12 cellular contexts compared by ENCODE assay signal in genomic region chr22:25749420-25750169, GRCh38. TPM values are rescaled to one million over a fixed set of nuclear protein-coding genes. Genes with fewer than 3 reads are reported as not detected.
DNase-seq lines count a peak whose midpoint lies in the region; ATAC-seq and TF ChIP-seq lines count a peak whose summit lies in the region.
"Had no signal": no experiment of that assay in that cellular context is flagged by ENCODE, and none has a peak within 500 bp of the region (broad histone marks: within the 10 kb centered on the region; RNA-seq: fewer than 3 reads in every experiment).

No MANE protein-coding gene starts in this region.

- POLR2A ChIA-PET in activated naive CD8-positive, alpha-beta T cell treated with anti-CD3 and anti-CD28 coated beads, Interleukin-2, amount 10 ng/mL, durations not matched to agents 7 days and 5 days (lab: Charles Lee) = interaction anchor here (0.9 kb wide), 1 partner anchor 42 kb away, joined by 3 read pairs; no protein-coding TSS in a partner anchor

- peak overlapping the region; percentile 81 for H3K27ac Mint-ChIP-seq in activated naive CD8-positive, alpha-beta T cell treated with anti-CD3 and anti-CD28 coated beads, Interleukin-2, amount 10 ng/mL, durations not matched to agents 7 days and 5 days
- peak overlapping the region; percentile 42 for H3K27ac Mint-ChIP-seq in stimulated activated naive B cell treated with anti-CD40 and anti-IgM and Interleukin-4, amounts not matched to agents 10 μg/mL and 1 μg/mL and 100 μg/mL, for 72 hours
- no peak overlapping the region for H3K27ac Mint-ChIP-seq in endothelial cell (ENCODE audit: unreplicated experiment)
- H3K27ac Mint-ChIP-seq: activated naive CD4-positive, alpha-beta T cell treated with anti-CD3 and anti-CD28 coated beads, Interleukin-2, amount 50 U/mL, for 24 hours; nephron had no signal

- peak overlapping the region in 2 of 12 donors; percentile 0 to 8 for H3K4me3 ChIP-seq in heart left ventricle
- H3K4me3 ChIP-seq in adrenal gland = no peak overlapping the region

- no peak for TF ChIP-seq POLR2A in heart left ventricle (IDR thresholded peaks at IDR 0.05)
- no peak for TF ChIP-seq POLR2A in adrenal gland (IDR thresholded peaks at IDR 0.05)

- H3K9me3 ChIP-seq in heart left ventricle (no peaks in the 10 kb centered on the region), adrenal gland (replicated peaks in 1 of 3) (no peaks in the 10 kb centered on the region)

- intact Hi-C loops in heart left ventricle (cut with DNase I) (loop anchor here in 1 of 10 donors (10.0 kb wide), 1 partner anchor 85 kb away; no protein-coding TSS in a partner anchor), left ventricle myocardium superior (cut with micrococcal nuclease) (no loop called here), adrenal gland (cut with DNase I) (no loop called here)

- peaks cover 2% of the 10 kb centered on the region for H3K9me3 Mint-ChIP-seq in activated naive CD8-positive, alpha-beta T cell treated with anti-CD3 and anti-CD28 coated beads, Interleukin-2, amount 10 ng/mL, durations not matched to agents 7 days and 5 days
- no peaks in the 10 kb centered on the region for H3K9me3 Mint-ChIP-seq in stimulated activated naive B cell treated with anti-CD40 and anti-IgM and Interleukin-4, amounts not matched to agents 10 μg/mL and 1 μg/mL and 100 μg/mL, for 72 hours
- no peaks in the 10 kb centered on the region for H3K9me3 Mint-ChIP-seq in endothelial cell (ENCODE audit: unreplicated experiment)
- H3K9me3 Mint-ChIP-seq: activated naive CD4-positive, alpha-beta T cell treated with anti-CD3 and anti-CD28 coated beads, Interleukin-2, amount 50 U/mL, for 24 hours had no signal

- WGBS in heart left ventricle, 4 donors = 48 to 58% (median 53%) methylated on average over 10 of the region's 10 CpGs
- 82 to 90% (median 88%) methylated on average over 10 of the region's 10 CpGs for WGBS in adrenal gland, 4 donors

- H3K36me3 Mint-ChIP-seq in activated naive CD8-positive, alpha-beta T cell treated with anti-CD3 and anti-CD28 coated beads, Interleukin-2, amount 10 ng/mL, durations not matched to agents 7 days and 5 days = peaks cover 5% of the 10 kb centered on the region
- H3K36me3 Mint-ChIP-seq in stimulated activated naive B cell treated with anti-CD40 and anti-IgM and Interleukin-4, amounts not matched to agents 10 μg/mL and 1 μg/mL and 100 μg/mL, for 72 hours = no peaks in the 10 kb centered on the region
- H3K36me3 Mint-ChIP-seq in endothelial cell (ENCODE audit: low read depth, unreplicated experiment) = no peaks in the 10 kb centered on the region
- H3K36me3 Mint-ChIP-seq: activated naive CD4-positive, alpha-beta T cell treated with anti-CD3 and anti-CD28 coated beads, Interleukin-2, amount 50 U/mL, for 24 hours had no signal

- peaks cover 31% of the 10 kb centered on the region for H3K4me1 Mint-ChIP-seq in activated naive CD8-positive, alpha-beta T cell treated with anti-CD3 and anti-CD28 coated beads, Interleukin-2, amount 10 ng/mL, durations not matched to agents 7 days and 5 days
- peaks cover 0 to 5% of the 10 kb centered on the region in 2 donors for H3K4me1 Mint-ChIP-seq in stimulated activated naive B cell treated with anti-CD40 and anti-IgM and Interleukin-4, amounts not matched to agents 10 μg/mL and 1 μg/mL and 100 μg/mL, for 72 hours
- no peaks in the 10 kb centered on the region for H3K4me1 Mint-ChIP-seq in endothelial cell (ENCODE audit: unreplicated experiment)
- H3K4me1 Mint-ChIP-seq: activated naive CD4-positive, alpha-beta T cell treated with anti-CD3 and anti-CD28 coated beads, Interleukin-2, amount 50 U/mL, for 24 hours had no signal

- DNase-seq in heart left ventricle = no peak
- no peak for DNase-seq in left ventricle myocardium superior
- DNase-seq in activated naive CD8-positive, alpha-beta T cell treated with anti-CD3 and anti-CD28 coated beads, Interleukin-2, amount 10 ng/mL, durations not matched to agents 7 days and 5 days = no peak
- no peak for DNase-seq in stimulated activated naive B cell treated with anti-CD40 and anti-IgM and Interleukin-4, amounts not matched to agents 10 μg/mL and 1 μg/mL and 100 μg/mL, for 72 hours
- DNase-seq in NCI-H510A (lab: John Stamatoyannopoulos, UW) = no peak
- DNase-seq in adrenal gland = no peak
- DNase-seq in endothelial cell (ENCODE audit: low spot score) = no peak
- DNase-seq: BE2C, NCI-H2227 treated with DMSO at 0.1 percent for 48 hours had no signal

- peak overlapping the region; percentile 24 to 98 (median 60) for H3K27ac ChIP-seq in heart left ventricle
- H3K27ac ChIP-seq in adrenal gland = no peak overlapping the region

- no peak for ATAC-seq in heart left ventricle
- ATAC-seq in left ventricle myocardium superior = no peak
- peak; percentile 68 for ATAC-seq in HG02885 (IDR thresholded peaks at IDR 0.05; ENCODE audit: poor library complexity, unreplicated experiment)
- ATAC-seq in activated naive CD8-positive, alpha-beta T cell treated with anti-CD3 and anti-CD28 coated beads, Interleukin-2, amount 10 ng/mL, durations not matched to agents 7 days and 5 days (ENCODE audit: low read depth) = peak; percentile 41
- ATAC-seq in stimulated activated naive B cell treated with anti-CD40 and anti-IgM and Interleukin-4, amounts not matched to agents 10 μg/mL and 1 μg/mL and 100 μg/mL, for 72 hours (replicated peaks) = peak; percentile 52 to 81

- TF ChIP-seq CTCF in heart left ventricle (IDR thresholded peaks at IDR 0.05) (no peak), adrenal gland (IDR thresholded peaks at IDR 0.05) (no peak), endothelial cell (IDR thresholded peaks at IDR 0.05; ENCODE audit: unreplicated experiment) (no peak)

- no peaks in the 10 kb centered on the region for H3K36me3 ChIP-seq in heart left ventricle
- H3K36me3 ChIP-seq in adrenal gland (replicated peaks in 1 of 2) = no peaks in the 10 kb centered on the region
- H3K36me3 ChIP-seq: BE2C had no signal

- H3K4me1 ChIP-seq in heart left ventricle (peaks cover 0 to 75% (median 29%) of the 10 kb centered on the region in 12 donors), adrenal gland (replicated peaks in 1 of 2) (peaks cover 3 to 28% of the 10 kb centered on the region in 2 donors)

- no peak overlapping the region for H3K4me3 Mint-ChIP-seq in activated naive CD8-positive, alpha-beta T cell treated with anti-CD3 and anti-CD28 coated beads, Interleukin-2, amount 10 ng/mL, durations not matched to agents 7 days and 5 days
- no peak overlapping the region for H3K4me3 Mint-ChIP-seq in stimulated activated naive B cell treated with anti-CD40 and anti-IgM and Interleukin-4, amounts not matched to agents 10 μg/mL and 1 μg/mL and 100 μg/mL, for 72 hours
- H3K4me3 Mint-ChIP-seq in endothelial cell (ENCODE audit: unreplicated experiment) = no peak overlapping the region
- H3K4me3 Mint-ChIP-seq: activated naive CD4-positive, alpha-beta T cell treated with anti-CD3 and anti-CD28 coated beads, Interleukin-2, amount 50 U/mL, for 24 hours; nephron had no signal

- no peaks in the 10 kb centered on the region for H3K27me3 Mint-ChIP-seq in activated naive CD8-positive, alpha-beta T cell treated with anti-CD3 and anti-CD28 coated beads, Interleukin-2, amount 10 ng/mL, durations not matched to agents 7 days and 5 days
- H3K27me3 Mint-ChIP-seq in stimulated activated naive B cell treated with anti-CD40 and anti-IgM and Interleukin-4, amounts not matched to agents 10 μg/mL and 1 μg/mL and 100 μg/mL, for 72 hours = peaks cover 0 to 4% of the 10 kb centered on the region in 2 donors
- peaks cover 7% of the 10 kb centered on the region for H3K27me3 Mint-ChIP-seq in endothelial cell (ENCODE audit: unreplicated experiment)

- H3K27me3 ChIP-seq in heart left ventricle = no peaks in the 10 kb centered on the region
- H3K27me3 ChIP-seq in adrenal gland = no peaks in the 10 kb centered on the region
- H3K27me3 ChIP-seq: BE2C had no signal

RNA-seq across cellular contexts. Expression of gene MYO18B, which starts 7.6 kb away (rescaled TPM):
- total RNA-seq in heart left ventricle (100 to 1,000 TPM; 156 to 301 (median 193) TPM), left ventricle myocardium superior (138 TPM), adrenal gland (under 1 TPM; 0.08 to 0.91 (median 0.18) TPM), endothelial cell (ENCODE audit: unreplicated experiment) (not detected)
- polyA plus RNA-seq in heart left ventricle (100 to 1,000 TPM; 140 to 216 TPM), adrenal gland (under 1 TPM; 0.09 to 0.20 (median 0.16) TPM)
- 1 to 10 TPM; 3.4 to 3.7 TPM for total RNA-seq in activated naive CD8-positive, alpha-beta T cell treated with anti-CD3 and anti-CD28 coated beads, Interleukin-2, amount 10 ng/mL, durations not matched to agents 7 days and 5 days

Comparison
In these comparisons a context has a peak if more than half of its experiments do, and no peak if none do; other contexts are left out.
1. ATAC-seq: peak in HG02885 (single experiment), activated naive CD8-positive, alpha-beta T cell treated with anti-CD3 and anti-CD28 coated beads, Interleukin-2, amount 10 ng/mL, durations not matched to agents 7 days and 5 days (single experiment) and stimulated activated naive B cell treated with anti-CD40 and anti-IgM and Interleukin-4, amounts not matched to agents 10 μg/mL and 1 μg/mL and 100 μg/mL, for 72 hours (2 of 2); none in heart left ventricle (0 of 4) and left ventricle myocardium superior (single experiment).
2. H3K27ac ChIP-seq: peak in heart left ventricle (12 of 12); none in adrenal gland (0 of 5).
3. RNA of gene MYO18B, which starts 7.6 kb away (total RNA-seq): 156 to 301 TPM in heart left ventricle and 138 TPM in left ventricle myocardium superior (single experiment); 3.4 to 3.7 TPM in activated naive CD8-positive, alpha-beta T cell treated with anti-CD3 and anti-CD28 coated beads, Interleukin-2, amount 10 ng/mL, durations not matched to agents 7 days and 5 days, 0.08 to 0.91 TPM in adrenal gland and not detected in endothelial cell (single experiment); every median in the first group is over 10 times any median in the second.